Comparison of ENCODE assay signal across 34 cellular contexts in the genomic region with DNA sequence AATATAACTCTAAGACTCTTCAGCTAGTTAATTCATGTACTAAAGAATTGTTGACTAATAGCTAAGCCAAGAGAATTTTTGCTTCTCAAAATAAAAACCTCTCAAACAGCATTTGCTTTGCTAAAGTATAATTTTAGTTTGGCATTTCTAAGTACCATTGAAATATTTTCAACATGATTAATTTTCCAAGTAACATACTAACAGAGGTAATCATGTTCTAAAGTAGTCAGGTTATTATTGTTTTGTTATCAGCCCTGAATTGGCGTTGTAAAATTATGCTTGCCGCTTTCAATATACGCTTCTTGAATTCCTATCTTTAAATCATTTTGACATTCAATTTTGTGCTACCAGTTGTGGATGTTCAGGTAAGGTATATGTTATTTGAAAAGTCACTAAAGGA.
"Had no signal": no experiment of that assay in that cellular context is flagged by ENCODE, and none has a peak within 500 bp of the region (broad histone marks: within the 10 kb centered on the region; RNA-seq: fewer than 3 reads in every experiment).

No MANE protein-coding gene starts in this region.

- H3K27me3 ChIP-seq: MG63 had no signal

- H3K36me3 ChIP-seq: MG63 had no signal

- H3K4me3 ChIP-seq: MG63 had no signal

- H3K9me3 ChIP-seq: MG63 had no signal

- DNase-seq: Karpas-422, Kasumi-1, MG63, MM.1S, MV-4-11, NCI-H1048, NCI-H1092, NCI-H1092 treated with DMSO at 0.1 percent for 48 hours, NCI-H1105, NCI-H1105 treated with DMSO at 0.1 percent for 48 hours, NCI-H1417, NCI-H1417 treated with DMSO at 0.1 percent for 48 hours, NCI-H1436, NCI-H1436 treated with DMSO at 0.1 percent for 48 hours, NCI-H146, NCI-H1694, NCI-H1694 treated with DMSO at 0.1 percent for 48 hours, NCI-H187, NCI-H187 treated with DMSO at 0.1 percent for 48 hours, NCI-H1930, NCI-H2029, NCI-H2029 treated with DMSO at 0.1 percent for 48 hours, NCI-H2081, NCI-H2081 treated with DMSO at 0.1 percent for 48 hours, NCI-H2107, NCI-H2171, NCI-H2171 treated with DMSO at 0.1 percent for 48 hours, NCI-H2227 treated with DMSO at 0.1 percent for 48 hours, NCI-H226, NCI-H345, NCI-H446, NCI-H446 treated with DMSO at 0.1 percent for 48 hours, NCI-H510A, NCI-H510A treated with DMSO at 0.1 percent for 48 hours had no signal
